In the genomic region with DNA sequence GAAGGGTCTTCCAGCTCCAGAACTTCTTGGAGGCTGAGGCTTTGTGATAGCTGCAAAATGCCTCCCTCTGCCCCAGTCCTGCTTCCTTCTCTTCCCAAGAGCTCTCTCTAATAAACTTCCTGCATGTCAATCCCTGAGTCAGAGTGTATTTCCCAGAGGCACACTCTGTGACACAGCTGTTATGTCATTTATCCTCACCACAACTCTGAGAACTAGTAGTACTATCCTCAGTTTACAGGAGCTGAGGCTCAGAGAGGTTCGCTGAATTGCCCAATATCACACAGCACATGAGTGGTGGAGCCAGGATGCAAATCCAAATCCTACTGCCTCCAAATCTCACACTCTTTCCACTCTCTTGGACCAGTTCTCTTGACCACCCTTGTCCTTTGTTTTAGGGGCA, we compare ENCODE assay signal across 1 cellular context.
TF ChIP-seq lines count a peak whose summit lies in the region.

No MANE protein-coding gene starts in this region.

TF ChIP-seq in K562, 482 proteins besides CTCF, POLR2A, EP300 and RAD21:
- TF ChIP-seq SAFB2 (IDR thresholded peaks at IDR 0.05; ENCODE audit: borderline replicate concordance, low read depth, low read length, severe bottlenecking) (no peak), ZFP36 (IDR thresholded peaks at IDR 0.05; ENCODE audit: low read depth, low read length, partially characterized antibody) (peak; percentile 39), RBM25 (IDR thresholded peaks at IDR 0.05; ENCODE audit: low read depth, low read length, severe bottlenecking) (peak; percentile 30)
